9 cellular contexts compared by ENCODE assay signal in genomic region chr7:45920543-45921380, GRCh38. TPM values are rescaled to one million over a fixed set of nuclear protein-coding genes. Genes with fewer than 3 reads are reported as not detected.
DNase-seq lines count a peak whose midpoint lies in the region; ATAC-seq lines count a peak whose summit lies in the region.
"Had no signal": no experiment of that assay in that cellular context is flagged by ENCODE, and none has a peak within 500 bp of the region (broad histone marks: within the 10 kb centered on the region; RNA-seq: fewer than 3 reads in every experiment).

Gene IGFBP3, minus strand, starts transcription at chr7:45921272. Its CDS starts 132 bp downstream, at chr7:45921140.

- 0 to 1% (median 1%) methylated on average over 95 to 109 of the region's 109 CpGs for WGBS in adipose tissue, 3 donors

- intact Hi-C loops in left cardiac atrium (cut with DNase I) = loop anchor here (2.0 to 5.0 kb wide), 4 partner anchors 432 to 1332 kb away; no protein-coding TSS in a partner anchor
- intact Hi-C loops in posterior cingulate gyrus (cut with DNase I) = no loop called here

- ATAC-seq in left cardiac atrium (peak; percentile 77 to 84), GM21360 (IDR thresholded peaks at IDR 0.05; ENCODE audit: unreplicated experiment) (no peak)

- no peak within 1 kb of the TSS for H3K27ac ChIP-seq in adipose tissue (ENCODE audit: low read depth, low read length)
- H3K27ac ChIP-seq: SK-N-MC had no signal

- DNase-seq in ELF-1 (ENCODE audit: low read depth, low spot score) (peak; percentile 82), NCI-H146 (lab: John Stamatoyannopoulos, UW) (peak; percentile 77), left cardiac atrium (peak; percentile 69), posterior cingulate gyrus (peak in 6 of 10 donors; percentile 39 to 91 (median 72)), NCI-H446 treated with DMSO at 0.1 percent for 48 hours (lab: John Stamatoyannopoulos, UW) (no peak)
- DNase-seq in effector CD8-positive, alpha-beta T cell (lab: John Stamatoyannopoulos, UW) = no peak

RNA-seq across cellular contexts. Expression of gene IGFBP3, which starts in this region (rescaled TPM):
- polyA plus RNA-seq in adipose tissue = 100 to 1,000 TPM in 2 of 3 donors, 10 to 100 TPM in 1; 38.1 to 347 (median 179) TPM
- 10 to 100 TPM; 37.5 to 75.4 TPM for total RNA-seq in left cardiac atrium

Comparison
In these comparisons a context has a peak if more than half of its experiments do, and no peak if none do; other contexts are left out.
1. DNase-seq: peak in ELF-1 (single experiment), NCI-H146 (single experiment), left cardiac atrium (single experiment) and posterior cingulate gyrus (6 of 10); none in NCI-H446 treated with DMSO at 0.1 percent for 48 hours (single experiment) and effector CD8-positive, alpha-beta T cell (single experiment).